Comparison of ENCODE assay signal across 18 cellular contexts in genomic region chr11:1499261-1499890, GRCh38.
"Had no signal": no experiment of that assay in that cellular context is flagged by ENCODE, and none has a peak within 500 bp of the region (broad histone marks: within the 10 kb centered on the region; RNA-seq: fewer than 3 reads in every experiment).

No MANE protein-coding gene starts in this region.

- H3K27ac ChIP-seq: epithelial cell of prostate, hepatocyte, stomach, thoracic aorta, uterus had no signal

- H3K27me3 ChIP-seq: hepatocyte, stomach, uterus had no signal

- H3K9me3 ChIP-seq: stomach, thoracic aorta, uterus had no signal

- H3K4me3 Mint-ChIP-seq: activated CD4-positive, alpha-beta memory T cell treated with anti-CD3 and anti-CD28 coated beads for 36 hours; nephron; T-cell had no signal

- H3K9me3 Mint-ChIP-seq: activated CD4-positive, alpha-beta memory T cell treated with anti-CD3 and anti-CD28 coated beads for 36 hours; T-cell had no signal

- H3K4me3 ChIP-seq: hepatocyte, lung, stomach, thoracic aorta, uterus had no signal

- H3K27ac Mint-ChIP-seq: activated CD4-positive, alpha-beta memory T cell treated with anti-CD3 and anti-CD28 coated beads for 36 hours; nephron; T-cell had no signal

- H3K36me3 ChIP-seq: thoracic aorta, uterus had no signal

- ATAC-seq: T-cell had no signal

- DNase-seq: activated CD4-positive, alpha-beta memory T cell treated with anti-CD3 and anti-CD28 coated beads for 36 hours; activated CD4-positive, alpha-beta T cell treated with anti-CD3 and anti-CD28 coated beads for 1 hour; activated gamma-delta T cell; activated T-cell treated with anti-CD3 and anti-CD28 coated beads, Interleukin-2, amount 50 U/mL, for 48 hours; caudate nucleus; cortex of kidney; effector CD8-positive, alpha-beta T cell; kidney glomerular epithelial cell; stimulated activated CD4-positive, alpha-beta T cell treated with anti-CD3 and anti-CD28 coated beads, Interleukin-4, amount 100 ng/mL, for 4 hours; stomach; T-cell; T1000; uterus had no signal

- H3K27me3 Mint-ChIP-seq: activated CD4-positive, alpha-beta memory T cell treated with anti-CD3 and anti-CD28 coated beads for 36 hours; T-cell had no signal
